Comparison of ENCODE assay signal across 27 cellular contexts in the genomic region with DNA sequence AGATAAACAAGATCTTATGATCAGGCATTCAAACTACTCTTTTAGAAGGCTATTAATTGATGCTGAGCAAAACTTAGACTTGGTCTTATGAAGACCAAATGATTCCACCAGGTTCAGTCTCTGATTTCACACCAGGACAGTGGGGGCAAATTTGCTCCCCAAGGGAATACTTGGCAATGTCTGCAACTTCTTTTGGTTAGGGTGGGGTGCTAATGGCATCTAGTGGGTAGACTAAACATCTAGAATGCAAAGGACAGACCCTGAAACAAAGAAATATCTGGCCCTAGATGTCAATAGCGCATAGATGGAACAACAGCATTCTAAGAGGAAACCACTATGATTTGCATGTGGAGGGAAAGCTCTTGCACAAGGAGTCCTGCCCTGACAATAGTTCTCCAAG. TPM values are rescaled to one million over a fixed set of nuclear protein-coding genes. Genes with fewer than 3 reads are reported as not detected.
"Had no signal": no experiment of that assay in that cellular context is flagged by ENCODE, and none has a peak within 500 bp of the region (broad histone marks: within the 10 kb centered on the region; RNA-seq: fewer than 3 reads in every experiment).

No MANE protein-coding gene starts in this region.

- FAIRE-seq: endometrium, keratinocyte, small intestine, urothelium cell line had no signal

- H3K9me3 ChIP-seq: colonic mucosa, esophagus squamous epithelium, lower lobe of right lung, prostate gland, right atrium auricular region, thoracic aorta, tibial nerve, upper lobe of left lung had no signal

- H3K4me1 ChIP-seq: colonic mucosa, esophagus squamous epithelium, lower lobe of right lung, prostate gland, right atrium auricular region, tibial nerve, upper lobe of left lung had no signal

- H3K36me3 Mint-ChIP-seq: naive thymus-derived CD8-positive, alpha-beta T cell; stimulated activated naive B cell treated with anti-CD40 and anti-IgM and Interleukin-4, amounts not matched to agents 10 μg/mL and 1 μg/mL and 100 μg/mL, for 72 hours had no signal

- H3K27me3 ChIP-seq: colonic mucosa, esophagus squamous epithelium, right atrium auricular region, tibial nerve, upper lobe of left lung had no signal

- H3K27ac ChIP-seq: colonic mucosa, esophagus squamous epithelium, lower lobe of right lung, prostate gland, right atrium auricular region, thoracic aorta, tibial nerve, upper lobe of left lung had no signal

- H3K27ac Mint-ChIP-seq: dendritic cell treated with granulocyte-macrophage colony-stimulating factor and Interleukin-4, amounts not matched to agents 40 ng/mL and 50 ng/mL, for 4 days; naive thymus-derived CD8-positive, alpha-beta T cell; nephron progenitor cell; stimulated activated naive B cell treated with anti-CD40 and anti-IgM and Interleukin-4, amounts not matched to agents 10 μg/mL and 1 μg/mL and 100 μg/mL, for 72 hours; stimulated activated naive CD8-positive, alpha-beta T cell treated with anti-CD3 and anti-CD28 coated beads, Interleukin-15, Interleukin-2, amounts not matched to agents 100 ng/mL and 50 ng/mL, for 24 hours had no signal

- H3K4me3 ChIP-seq: colonic mucosa, esophagus squamous epithelium, lower lobe of right lung, prostate gland, right atrium auricular region, thoracic aorta, tibial nerve, upper lobe of left lung had no signal

- H3K4me1 Mint-ChIP-seq: naive thymus-derived CD8-positive, alpha-beta T cell; stimulated activated naive B cell treated with anti-CD40 and anti-IgM and Interleukin-4, amounts not matched to agents 10 μg/mL and 1 μg/mL and 100 μg/mL, for 72 hours had no signal

- DNase-seq: colonic mucosa; effector memory CD4-positive, alpha-beta T cell; erythroblast; esophagus squamous epithelium; foreskin melanocyte; head of caudate nucleus; left ventricle myocardium superior; lower lobe of right lung; naive thymus-derived CD8-positive, alpha-beta T cell; nephron progenitor cell; nucleus accumbens; small intestine; stimulated activated CD4-positive, alpha-beta T cell treated with anti-CD3 and anti-CD28 coated beads, Interleukin-15, amount 100 ng/mL, for 24 hours; stimulated activated CD4-positive, alpha-beta T cell treated with anti-CD3 and anti-CD28 coated beads, Interleukin-2, amount 100 ng/mL, for 48 hours; stimulated activated naive B cell treated with anti-CD40 and anti-IgM and Interleukin-4, amounts not matched to agents 10 μg/mL and 1 μg/mL and 100 μg/mL, for 72 hours; upper lobe of left lung had no signal

- H3K9me3 Mint-ChIP-seq: dendritic cell treated with granulocyte-macrophage colony-stimulating factor and Interleukin-4, amounts not matched to agents 40 ng/mL and 50 ng/mL, for 4 days; naive thymus-derived CD8-positive, alpha-beta T cell; nephron progenitor cell; stimulated activated naive B cell treated with anti-CD40 and anti-IgM and Interleukin-4, amounts not matched to agents 10 μg/mL and 1 μg/mL and 100 μg/mL, for 72 hours; stimulated activated naive CD8-positive, alpha-beta T cell treated with anti-CD3 and anti-CD28 coated beads, Interleukin-15, Interleukin-2, amounts not matched to agents 100 ng/mL and 50 ng/mL, for 24 hours had no signal

- H3K36me3 ChIP-seq: colonic mucosa, esophagus squamous epithelium, lower lobe of right lung, prostate gland, right atrium auricular region, thoracic aorta, tibial nerve, upper lobe of left lung had no signal

- H3K4me3 Mint-ChIP-seq: dendritic cell treated with granulocyte-macrophage colony-stimulating factor and Interleukin-4, amounts not matched to agents 40 ng/mL and 50 ng/mL, for 4 days; naive thymus-derived CD8-positive, alpha-beta T cell; nephron progenitor cell; stimulated activated naive B cell treated with anti-CD40 and anti-IgM and Interleukin-4, amounts not matched to agents 10 μg/mL and 1 μg/mL and 100 μg/mL, for 72 hours; stimulated activated naive CD8-positive, alpha-beta T cell treated with anti-CD3 and anti-CD28 coated beads, Interleukin-15, Interleukin-2, amounts not matched to agents 100 ng/mL and 50 ng/mL, for 24 hours had no signal

- H3K27me3 Mint-ChIP-seq: dendritic cell treated with granulocyte-macrophage colony-stimulating factor and Interleukin-4, amounts not matched to agents 40 ng/mL and 50 ng/mL, for 4 days; stimulated activated naive CD8-positive, alpha-beta T cell treated with anti-CD3 and anti-CD28 coated beads, Interleukin-15, Interleukin-2, amounts not matched to agents 100 ng/mL and 50 ng/mL, for 24 hours had no signal

- ATAC-seq: left ventricle myocardium superior; lower lobe of right lung; naive thymus-derived CD8-positive, alpha-beta T cell; stimulated activated naive B cell treated with anti-CD40 and anti-IgM and Interleukin-4, amounts not matched to agents 10 μg/mL and 1 μg/mL and 100 μg/mL, for 72 hours had no signal

RNA-seq across cellular contexts. Expression of gene DPT, which starts 30.6 kb away (rescaled TPM):
- total RNA-seq: glomerular endothelial cell; myocyte; naive thymus-derived CD8-positive, alpha-beta T cell had no signal
- polyA plus RNA-seq: keratinocyte; naive thymus-derived CD8-positive, alpha-beta T cell had no signal
